Comparison of ENCODE assay signal across 9 cellular contexts in the genomic region with DNA sequence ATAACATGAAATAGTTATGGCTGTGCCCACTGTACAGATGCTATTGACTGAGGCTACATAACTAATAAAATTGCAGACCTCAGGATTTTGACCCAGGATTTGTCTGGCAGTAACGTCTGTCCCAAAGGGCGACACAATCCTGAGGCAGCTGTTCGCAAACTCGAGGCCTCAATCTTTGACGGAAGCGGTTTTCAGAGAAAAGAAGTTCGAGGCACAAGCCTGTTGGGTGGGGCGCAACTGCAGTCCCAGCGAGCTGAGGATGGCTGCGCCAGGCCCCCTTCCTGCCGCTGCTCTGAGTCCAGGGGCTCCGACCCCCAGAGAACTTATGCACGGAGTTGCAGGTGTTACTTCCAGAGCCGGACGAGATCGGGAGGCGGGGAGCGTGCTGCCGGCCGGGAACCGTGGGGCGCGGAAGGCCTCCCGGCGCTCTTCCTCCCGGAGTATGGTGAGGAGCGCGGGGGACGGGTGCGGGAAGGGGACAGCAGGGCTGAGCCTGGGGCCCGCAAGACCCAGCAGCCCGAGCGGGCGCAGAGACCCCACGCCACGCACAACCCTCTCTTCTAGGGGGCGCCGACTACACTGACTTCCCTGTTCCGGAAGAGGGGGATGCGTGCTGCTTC. TPM values are rescaled to one million over a fixed set of nuclear protein-coding genes. Genes with fewer than 3 reads are reported as not detected.
DNase-seq lines count a peak whose midpoint lies in the region; ATAC-seq and TF ChIP-seq lines count a peak whose summit lies in the region.
"Had no signal": no experiment of that assay in that cellular context is flagged by ENCODE, and none has a peak within 500 bp of the region (broad histone marks: within the 10 kb centered on the region; RNA-seq: fewer than 3 reads in every experiment).

A gene (plus strand): TSS at position 242 of the 620 bp plus-strand sequence. CDS start 18 bp downstream, at position 260.

- H3K27me3 ChIP-seq in endodermal cell (ENCODE audit: control insufficient read depth, insufficient read depth, low read length, poor library complexity, severe bottlenecking) = no peaks in the 10 kb centered on the region
- peaks cover 0 to 6% (median 0%) of the 10 kb centered on the region in 3 experiments for H3K27me3 ChIP-seq in neuronal stem cell (ENCODE audit: control insufficient read depth in 3 of 3, insufficient read depth in 3 of 3, low read depth in 1 of 3, low read length in 3 of 3)

- H3K18ac ChIP-seq in neuronal stem cell (ENCODE audit: low read length) = peak within 1 kb of the TSS; percentile 0

- H3K9ac ChIP-seq in endodermal cell (ENCODE audit: extremely low read depth, low read length, poor library complexity, severe bottlenecking) = no peak within 1 kb of the TSS
- H3K9ac ChIP-seq in neuronal stem cell (ENCODE audit: low read depth, low read length, poor library complexity) = peak within 1 kb of the TSS; percentile 83

- H3K36me3 Mint-ChIP-seq in endodermal cell (ENCODE audit: low read depth) = peaks cover 3% of the 10 kb centered on the region

- peaks cover 21% of the 10 kb centered on the region for H3K27me3 Mint-ChIP-seq in endodermal cell (ENCODE audit: insufficient read depth)

- DNase-seq in GM13976 (ENCODE audit: low spot score) (peak; percentile 51), endodermal cell (peak; percentile 74), neuronal stem cell (ENCODE audit: low spot score) (no peak), HPDE6-E6E7 (ENCODE audit: extremely low spot score) (no peak), G401 (ENCODE audit: low spot score) (no peak), EL (no peak)
- peak; percentile 32 to 33 for DNase-seq in activated CD4-positive, alpha-beta T cell treated with anti-CD3 and anti-CD28 coated beads for 4 hours

- peak within 1 kb of the TSS; percentile 63 for H3K4me3 Mint-ChIP-seq in endodermal cell

- peak within 1 kb of the TSS; percentile 91 for H2BK15ac ChIP-seq in neuronal stem cell (ENCODE audit: low read length)

- no peak within 1 kb of the TSS for H2BK12ac ChIP-seq in neuronal stem cell (ENCODE audit: low read length)

- H2BK5ac ChIP-seq in neuronal stem cell (ENCODE audit: low read length) = no peak within 1 kb of the TSS

- no peak within 1 kb of the TSS for H3K4ac ChIP-seq in neuronal stem cell (ENCODE audit: low read length)

- no peak within 1 kb of the TSS for H2AFZ ChIP-seq in neuronal stem cell (ENCODE audit: low read length)

- H3K9me3 ChIP-seq in endodermal cell (ENCODE audit: control insufficient read depth, low read length) (peaks cover 20% of the 10 kb centered on the region), neuronal stem cell (replicated peaks in 1 of 2; ENCODE audit: control insufficient read depth in 2 of 2, insufficient read depth in 1 of 2, low read depth in 1 of 2, low read length in 2 of 2) (peaks cover 3 to 7% of the 10 kb centered on the region in 2 donors)

- H4K91ac ChIP-seq in neuronal stem cell (ENCODE audit: low read depth, low read length, poor library complexity) = no peak within 1 kb of the TSS

- H3K4me1 Mint-ChIP-seq in endodermal cell = peaks cover 4% of the 10 kb centered on the region

- no peak for ATAC-seq in HG02623 (IDR thresholded peaks at IDR 0.05; ENCODE audit: unreplicated experiment)
- ATAC-seq: Panc1 had no signal

- no peaks in the 10 kb centered on the region for H3K79me1 ChIP-seq in neuronal stem cell (ENCODE audit: low read depth, low read length)

- H3K36me3 ChIP-seq in endodermal cell (ENCODE audit: control insufficient read depth, insufficient read depth, low read length) (no peaks in the 10 kb centered on the region), neuronal stem cell (replicated peaks in 1 of 2; ENCODE audit: control insufficient read depth in 2 of 2, insufficient read depth in 2 of 2, low read length in 2 of 2) (no peaks in the 10 kb centered on the region)

- H3K4me2 ChIP-seq in neuronal stem cell (ENCODE audit: insufficient read depth, low read length, poor library complexity, severe bottlenecking) = peak within 1 kb of the TSS; percentile 82

- no peak within 1 kb of the TSS for H3K4me3 ChIP-seq in endodermal cell (ENCODE audit: low read length)
- peak within 1 kb of the TSS in 1 of 2 donors; percentile 76 for H3K4me3 ChIP-seq in neuronal stem cell (ENCODE audit: low read length in 2 of 2)

- H4K8ac ChIP-seq in neuronal stem cell (ENCODE audit: low read depth, low read length) = no peak within 1 kb of the TSS

- H3K27ac ChIP-seq in endodermal cell (ENCODE audit: low read depth, low read length) (no peak within 1 kb of the TSS), neuronal stem cell (replicated peaks; ENCODE audit: low read length) (no peak within 1 kb of the TSS)

- peak within 1 kb of the TSS; percentile 64 for H3K27ac Mint-ChIP-seq in endodermal cell

- H3K23ac ChIP-seq in neuronal stem cell (ENCODE audit: low read depth, low read length, poor library complexity) = no peak within 1 kb of the TSS

- peaks cover 17% of the 10 kb centered on the region for H3K9me3 Mint-ChIP-seq in endodermal cell

- WGBS in endodermal cell (ENCODE audit: insufficient coverage in 1 of 2, insufficient read length in 1 of 2), 2 experiments = 71 to 72% methylated on average over 31 to 40 of the region's 40 CpGs
- no CpG with 5 or more reads among the region's 40 CpGs for WGBS in neuronal stem cell (ENCODE audit: extremely low coverage in 2 of 2, insufficient read length in 2 of 2, insufficient replicate concordance in 1 of 2), 2 donors

- H3K4me1 ChIP-seq in endodermal cell (ENCODE audit: control insufficient read depth, insufficient read depth, low read length) (no peaks in the 10 kb centered on the region), neuronal stem cell (ENCODE audit: control insufficient read depth in 2 of 2, insufficient read depth in 1 of 2, low read depth in 1 of 2, low read length in 2 of 2) (peaks cover 7 to 15% of the 10 kb centered on the region in 2 donors)

- no peak within 1 kb of the TSS for H2AK5ac ChIP-seq in neuronal stem cell (ENCODE audit: low read depth, low read length)

- no peak for TF ChIP-seq CTCF in GM13976 (IDR thresholded peaks at IDR 0.05; ENCODE audit: borderline replicate concordance, control extremely low read depth, extremely low read depth, insufficient read depth, missing control alignments)
- peak; percentile 39 for TF ChIP-seq CTCF in endodermal cell (conservative IDR thresholded peaks at IDR 0.05)

- H2BK120ac ChIP-seq in neuronal stem cell (ENCODE audit: low read depth, low read length) = peak within 1 kb of the TSS; percentile 74

- in situ Hi-C loops in GM13976 (cut with MboI; ENCODE audit: low sequenced_read_pairs, unreplicated experiment) (no loop called here), G401 (cut with HindIII; ENCODE audit: low sequenced_read_pairs) (no loop called here)

- H3K14ac ChIP-seq in neuronal stem cell (ENCODE audit: low read length) = peak within 1 kb of the TSS; percentile 76

RNA-seq across cellular contexts. Expression of the gene that starts here (rescaled TPM):
- under 1 TPM; 0.18 to 0.44 TPM for total RNA-seq in endodermal cell
- polyA plus RNA-seq in endodermal cell (2013, experiment 1 of 2) = not detected
- not detected for polyA plus RNA-seq in endodermal cell (2013, experiment 2 of 2)
- 0.06 TPM for polyA plus RNA-seq in neuronal stem cell (2013, experiment 1 of 2)
- 0.04 TPM for polyA plus RNA-seq in neuronal stem cell (2013, experiment 2 of 2)
- total RNA-seq in G401 (2014; rRNA removed; shearing (Covaris generic)) = not detected in 2 replicates

Comparison
In these comparisons a context has a peak if more than half of its experiments do, and no peak if none do; other contexts are left out.
1. Peak in DNase-seq in endodermal cell; RNA of the gene not detected or under 1 TPM.
2. DNase-seq: peak in GM13976 (single experiment) and activated CD4-positive, alpha-beta T cell treated with anti-CD3 and anti-CD28 coated beads for 4 hours (2 of 2); none in neuronal stem cell (single experiment), HPDE6-E6E7 (single experiment), G401 (single experiment) and EL (single experiment).